Comparison of ENCODE assay signal across 10 cellular contexts in genomic region chr3:62109534-62109933, GRCh38.
DNase-seq lines count a peak whose midpoint lies in the region; FAIRE-seq and TF ChIP-seq lines count a peak whose summit lies in the region.
"Had no signal": no experiment of that assay in that cellular context is flagged by ENCODE, and none has a peak within 500 bp of the region (broad histone marks: within the 10 kb centered on the region; RNA-seq: fewer than 3 reads in every experiment).

No MANE protein-coding gene starts in this region.

- H3K9me3 ChIP-seq in BE2C = no peaks in the 10 kb centered on the region

- H3K36me3 ChIP-seq in bronchial epithelial cell (ENCODE audit: control insufficient read depth, insufficient read depth, low read length) (no peaks in the 10 kb centered on the region), BE2C (no peaks in the 10 kb centered on the region)

- H3K27me3 ChIP-seq in bronchial epithelial cell (ENCODE audit: control insufficient read depth, insufficient read depth, low read length) (no peaks in the 10 kb centered on the region), BE2C (no peaks in the 10 kb centered on the region; the same call in 1 of the 2 replicates)

- TF ChIP-seq CTCF in C4-2B (conservative IDR thresholded peaks at IDR 0.05) (peak; percentile 2; the same call in 1 of the 2 replicates), bronchial epithelial cell (IDR thresholded peaks at IDR 0.05; ENCODE audit: insufficient read depth, low read length, severe bottlenecking) (no peak), BE2C (IDR thresholded peaks at IDR 0.05; ENCODE audit: low read depth, low read length) (no peak)

- H3K4me1 ChIP-seq in BE2C = no peaks in the 10 kb centered on the region

- H3K4me3 ChIP-seq in bronchial epithelial cell (ENCODE audit: low read depth, low read length) = no peak overlapping the region
- no peak overlapping the region for H3K4me3 ChIP-seq in BE2C (ENCODE audit: low read depth, low read length)

- H3K27ac ChIP-seq in C4-2B = no peak overlapping the region

- FAIRE-seq in bronchial epithelial cell (lab: Jason Lieb, UNC) = no peak
- FAIRE-seq: endometrium had no signal

- DNase-seq in Kasumi-1 (lab: John Stamatoyannopoulos, UW) = peak; percentile 46 to 51
- peak; percentile 50 for DNase-seq in bronchial epithelial cell (ENCODE audit: low read depth)
- DNase-seq in kidney tubule cell (ENCODE audit: low spot score) = peak; percentile 61
- no peak for DNase-seq in superior temporal gyrus (ENCODE audit: extremely low spot score)
- no peak for DNase-seq in activated CD4-positive, CD25-positive, alpha-beta regulatory T cell treated with anti-CD3 and anti-CD28 coated beads, Interleukin-2, amount 50 U/mL, for 72 hours
- DNase-seq in BE2C = no peak
- DNase-seq in stimulated activated CD4-positive, alpha-beta T cell treated with anti-CD3 and anti-CD28 coated beads, Interleukin-2, amount 100 ng/mL, for 48 hours = no peak
- DNase-seq: naive thymus-derived CD8-positive, alpha-beta T cell had no signal

Comparison
In these comparisons a context has a peak if more than half of its experiments do, and no peak if none do; other contexts are left out.
1. DNase-seq: peak in Kasumi-1 (2 of 2), bronchial epithelial cell (single experiment) and kidney tubule cell (single experiment); none in superior temporal gyrus (single experiment), activated CD4-positive, CD25-positive, alpha-beta regulatory T cell treated with anti-CD3 and anti-CD28 coated beads, Interleukin-2, amount 50 U/mL, for 72 hours (single experiment), BE2C (single experiment) and stimulated activated CD4-positive, alpha-beta T cell treated with anti-CD3 and anti-CD28 coated beads, Interleukin-2, amount 100 ng/mL, for 48 hours (0 of 2).